ENCODE assay signal across 8 cellular contexts in the genomic region with DNA sequence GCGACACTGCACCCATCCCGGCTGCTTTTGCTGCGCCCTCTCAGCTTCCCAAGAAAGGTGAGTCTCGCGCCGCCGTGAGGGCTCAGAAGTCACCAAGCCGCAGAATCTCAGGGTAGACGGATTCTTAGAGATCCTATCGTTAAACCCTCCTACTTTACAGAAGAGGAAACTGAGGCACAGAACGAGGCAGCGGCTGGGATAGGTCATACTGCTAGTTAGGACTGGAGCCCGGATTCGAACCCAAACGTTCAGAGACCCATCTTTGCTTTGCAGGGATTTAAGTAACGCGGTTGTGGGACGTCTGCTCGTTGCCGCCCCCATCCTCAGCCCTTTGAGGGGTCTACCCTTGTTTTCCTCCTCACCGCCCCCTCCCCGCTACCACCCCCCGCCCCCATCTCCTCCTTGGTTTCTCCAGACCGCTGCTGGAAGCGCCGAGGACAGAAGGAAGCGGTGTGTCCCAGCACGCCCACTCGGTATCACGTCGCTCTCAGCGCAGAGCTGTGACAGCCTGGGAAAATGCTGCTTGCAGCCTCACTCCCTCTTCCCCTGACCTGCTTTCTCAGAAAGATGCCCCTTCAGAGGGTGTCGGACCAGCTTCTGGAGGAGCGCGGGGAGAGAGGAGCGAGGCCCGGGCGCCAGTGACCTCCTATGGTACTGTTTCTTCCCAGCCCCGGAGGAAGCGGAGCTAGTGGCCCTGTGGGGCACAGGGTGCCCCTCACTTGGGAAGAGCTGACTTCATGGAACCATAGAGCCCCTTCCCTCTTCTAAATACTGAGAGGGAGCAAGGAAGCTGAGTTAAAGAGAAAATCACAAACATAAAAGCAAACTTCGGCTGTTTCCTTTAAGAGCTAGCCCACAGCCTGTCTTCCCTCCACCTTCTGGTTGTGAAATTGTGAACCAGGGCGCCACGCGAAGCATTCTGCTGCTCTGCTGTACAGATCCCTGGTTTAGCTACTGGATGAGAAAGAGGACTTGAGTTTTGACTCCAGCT. TPM values are rescaled to one million over a fixed set of nuclear protein-coding genes. Genes with fewer than 3 reads are reported as not detected.
A peak's percentile ranks its signal among the peaks of the same experiment; 100 is the strongest.
DNase-seq lines count a peak whose midpoint lies in the region; ATAC-seq, FAIRE-seq and TF ChIP-seq lines count a peak whose summit lies in the region.

No MANE protein-coding gene starts in this region.

- TF ChIP-seq CTCF in neural cell (IDR thresholded peaks at IDR 0.05; ENCODE audit: poor library complexity, severe bottlenecking), result no peak

- H3K27ac Mint-ChIP-seq in CD4-positive, alpha-beta memory T cell, result peak overlapping the region in 6 of 7 donors; percentile 89 to 93 (median 92)
- H3K27ac Mint-ChIP-seq in activated naive CD4-positive, alpha-beta T cell treated with anti-CD3 and anti-CD28 coated beads for 36 hours, result peak overlapping the region; percentile 76

- peaks cover 49% of the 10 kb centered on the region for H3K79me2 ChIP-seq in GM23248 (ENCODE audit: insufficient read depth)
- H3K79me2 ChIP-seq in neural cell (replicated peaks; ENCODE audit: insufficient read depth, low read length), result peaks cover 15% of the 10 kb centered on the region

- peaks cover 28% of the 10 kb centered on the region for H3K4me1 ChIP-seq in CD4-positive, alpha-beta memory T cell (ENCODE audit: insufficient read depth, low read length)
- H3K4me1 ChIP-seq in GM23248 (ENCODE audit: insufficient read depth), result peaks cover 24% of the 10 kb centered on the region

- H3K4me3 Mint-ChIP-seq in CD4-positive, alpha-beta memory T cell, result peak overlapping the region; percentile 84 to 94 (median 92)
- peak overlapping the region; percentile 77 for H3K4me3 Mint-ChIP-seq in activated naive CD4-positive, alpha-beta T cell treated with anti-CD3 and anti-CD28 coated beads for 36 hours

- 1% methylated on average over 39 to 44 of the region's 44 CpGs for WGBS in GM23248 (ENCODE audit: low coverage in 1 of 2, low lambda C conversion rate in 2 of 2, missing lambda C conversion rate in 2 of 2), 2 experiments

- no peaks in the 10 kb centered on the region for H3K9me3 ChIP-seq in CD4-positive, alpha-beta memory T cell (ENCODE audit: control insufficient read depth in 1 of 2, low read length in 2 of 2)
- H3K9me3 ChIP-seq in GM23248 (ENCODE audit: low read depth) (no peaks in the 10 kb centered on the region), neural cell (ENCODE audit: low read length) (no peaks in the 10 kb centered on the region)

- H3K9ac ChIP-seq in GM23248 (peak overlapping the region; percentile 89), neural cell (ENCODE audit: low read length) (peak overlapping the region; percentile 71)

- H3K4me3 ChIP-seq in CD4-positive, alpha-beta memory T cell (ENCODE audit: low read length in 2 of 2), result peak overlapping the region; percentile 76 to 92
- peak overlapping the region; percentile 97 for H3K4me3 ChIP-seq in GM23248
- peak overlapping the region; percentile 78 for H3K4me3 ChIP-seq in neural cell (ENCODE audit: low read length)

- H3K9me3 Mint-ChIP-seq in CD4-positive, alpha-beta memory T cell, result peaks cover 0 to 2% (median 0%) of the 10 kb centered on the region in 8 donors
- H3K9me3 Mint-ChIP-seq in activated naive CD4-positive, alpha-beta T cell treated with anti-CD3 and anti-CD28 coated beads for 36 hours, result peaks cover 2% of the 10 kb centered on the region

- H3K9me2 ChIP-seq in GM23248 (ENCODE audit: insufficient read depth) (no peaks in the 10 kb centered on the region), neural cell (ENCODE audit: insufficient read depth, low read length) (no peaks in the 10 kb centered on the region)

- no peak for ATAC-seq in HG03025 (IDR thresholded peaks at IDR 0.05; ENCODE audit: low FRiP score, unreplicated experiment)

- peaks cover 26 to 46% (median 35%) of the 10 kb centered on the region in 4 donors for H3K4me1 Mint-ChIP-seq in CD4-positive, alpha-beta memory T cell
- H3K4me1 Mint-ChIP-seq in activated naive CD4-positive, alpha-beta T cell treated with anti-CD3 and anti-CD28 coated beads for 36 hours (ENCODE audit: low read depth), result peaks cover 30% of the 10 kb centered on the region

- CTCF ChIA-PET in CD4-positive, alpha-beta memory T cell (lab: Charles Lee; ENCODE audit: partially characterized antibody), result interaction anchor here (0.9 to 1.7 kb wide), 4 partner anchors 11 to 192 kb away, joined by 3 to 4 read pairs (median 3); a partner anchor contains a TSS
- CTCF ChIA-PET in activated naive CD4-positive, alpha-beta T cell treated with anti-CD3 and anti-CD28 coated beads for 36 hours (lab: Charles Lee), result interaction anchor here (0.7 to 1.7 kb wide), 11 partner anchors 10 to 536 kb away, joined by 3 to 6 read pairs (median 3); no protein-coding TSS in a partner anchor

- in situ Hi-C loops in GM23248 (cut with MboI), result no loop called here

- no peaks in the 10 kb centered on the region for H3K36me3 ChIP-seq in CD4-positive, alpha-beta memory T cell (ENCODE audit: insufficient read depth, low read length)
- H3K36me3 ChIP-seq in GM23248 (ENCODE audit: low read depth) (no peaks in the 10 kb centered on the region), neural cell (ENCODE audit: insufficient read depth, low read length) (no peaks in the 10 kb centered on the region)

- FAIRE-seq in urothelium cell line (lab: Jason Lieb, UNC), result no peak

- peak overlapping the region; percentile 83 for H2AFZ ChIP-seq in GM23248
- peak overlapping the region; percentile 28 for H2AFZ ChIP-seq in neural cell (ENCODE audit: low read depth, low read length)

- H3K36me3 Mint-ChIP-seq in CD4-positive, alpha-beta memory T cell, result peaks cover 6 to 14% of the 10 kb centered on the region in 2 donors
- H3K36me3 Mint-ChIP-seq in activated naive CD4-positive, alpha-beta T cell treated with anti-CD3 and anti-CD28 coated beads for 36 hours (ENCODE audit: low read depth), result peaks cover 4% of the 10 kb centered on the region

- peaks cover 37% of the 10 kb centered on the region for H3F3A ChIP-seq in GM23248 (ENCODE audit: insufficient read depth)
- no peaks in the 10 kb centered on the region for H3F3A ChIP-seq in neural cell (ENCODE audit: insufficient read depth, low read length, poor library complexity, severe bottlenecking)

- TF ChIP-seq EP300 in neural cell (conservative IDR thresholded peaks at IDR 0.05; ENCODE audit: poor library complexity, severe bottlenecking), result no peak

- intact Hi-C loops in CD4-positive, alpha-beta memory T cell (cut with micrococcal nuclease), result loop anchor here (10.0 kb wide), 1 partner anchor 1190 kb away; no protein-coding TSS in a partner anchor
- intact Hi-C loops in activated naive CD4-positive, alpha-beta T cell treated with anti-CD3 and anti-CD28 coated beads for 36 hours (cut with micrococcal nuclease), result loop anchor here (1.0 to 10.0 kb wide), 6 partner anchors 72 to 1210 kb away; no protein-coding TSS in a partner anchor

- peak; percentile 52 for TF ChIP-seq RAD21 in neural cell (conservative IDR thresholded peaks at IDR 0.05)

- no peaks in the 10 kb centered on the region for H4K20me1 ChIP-seq in GM23248 (ENCODE audit: insufficient read depth)
- H4K20me1 ChIP-seq in neural cell (ENCODE audit: insufficient read depth), result no peaks in the 10 kb centered on the region

- no peaks in the 10 kb centered on the region for H3K27me3 Mint-ChIP-seq in CD4-positive, alpha-beta memory T cell
- no peaks in the 10 kb centered on the region for H3K27me3 Mint-ChIP-seq in activated naive CD4-positive, alpha-beta T cell treated with anti-CD3 and anti-CD28 coated beads for 36 hours (ENCODE audit: low read depth)

- peak; percentile 26 to 51 (median 31) for DNase-seq in CD4-positive, alpha-beta memory T cell
- DNase-seq in GM23248 (peak; percentile 81), germinal center (ENCODE audit: low spot score) (peak; percentile 11), urothelium cell line (ENCODE audit: low spot score) (peak; percentile 41)
- peak; percentile 54 for DNase-seq in activated naive CD4-positive, alpha-beta T cell treated with anti-CD3 and anti-CD28 coated beads for 36 hours

- H3K4me2 ChIP-seq in GM23248 (ENCODE audit: unreplicated experiment) (peak overlapping the region; percentile 92), neural cell (ENCODE audit: low read length) (peak overlapping the region; percentile 66)

- H3K27ac ChIP-seq in CD4-positive, alpha-beta memory T cell (ENCODE audit: low read depth, low read length), result peak overlapping the region; percentile 51
- peak overlapping the region; percentile 85 for H3K27ac ChIP-seq in GM23248
- H3K27ac ChIP-seq in neural cell (ENCODE audit: low read length), result peak overlapping the region; percentile 65

- POLR2A ChIA-PET in CD4-positive, alpha-beta memory T cell (lab: Charles Lee; ENCODE audit: partially characterized antibody), result interaction anchor here (0.6 to 1.5 kb wide), 7 partner anchors 9 to 113 kb away, joined by 3 to 8 read pairs (median 3); no protein-coding TSS in a partner anchor

- H3K27me3 ChIP-seq in CD4-positive, alpha-beta memory T cell (ENCODE audit: insufficient read depth, low read length), result no peaks in the 10 kb centered on the region
- no peaks in the 10 kb centered on the region for H3K27me3 ChIP-seq in GM23248 (replicated peaks; ENCODE audit: insufficient read depth)
- H3K27me3 ChIP-seq in neural cell (ENCODE audit: insufficient read depth, low read depth, low read length), result no peaks in the 10 kb centered on the region

TF ChIP-seq in PFSK-1, 5 proteins besides CTCF, POLR2A, EP300 and RAD21:
- peak; percentile 16; the same call in 1 of the 2 replicates for TF ChIP-seq SIN3A (IDR thresholded peaks at IDR 0.05; ENCODE audit: borderline replicate concordance, insufficient read depth, low read length)
- no peak for TF ChIP-seq POLR2AphosphoS5 (IDR thresholded peaks at IDR 0.05; ENCODE audit: low read depth, low read length)

TF ChIP-seq in neural cell, 6 proteins besides CTCF, POLR2A, EP300 and RAD21 (continues in another document):
- TF ChIP-seq POLR2AphosphoS5 (IDR thresholded peaks at IDR 0.05) (no peak), TAF1 (IDR thresholded peaks at IDR 0.05; ENCODE audit: low read depth) (no peak)

RNA-seq across cellular contexts. Expression of a gene that starts 0.6 kb away (rescaled TPM):
- total RNA-seq in CD4-positive, alpha-beta memory T cell, result 10 to 100 TPM; 11.0 to 14.6 TPM
- polyA plus RNA-seq in CD4-positive, alpha-beta memory T cell, result 1 to 10 TPM; 4.1 to 5.4 TPM
- total RNA-seq in GM23248 (2014; rRNA removed; shearing (Covaris generic)), result 25.9 and 32.3 TPM in 2 replicates
- polyA plus RNA-seq in GM23248 (2016; fragmentation: Nextera tagmentation; extraction: Ambion mirVana) (17.0 and 17.5 TPM in 2 replicates), neural cell (24.6 and 25.4 TPM in 2 replicates)
- polyA plus RNA-seq in PFSK-1 (2012; ENCODE audit: insufficient read length, low read depth), result 16.2 TPM
- 10 to 100 TPM; 11.0 to 13.7 TPM for total RNA-seq in activated naive CD4-positive, alpha-beta T cell treated with anti-CD3 and anti-CD28 coated beads for 36 hours
- 58.4 and 69.0 TPM in 2 replicates for polyA minus RNA-seq in neural cell

Comparison
In these comparisons a context has a peak if more than half of its experiments do, and no peak if none do; other contexts are left out.
1. DNase-seq: peak in every context shown above with its lines; median percentile 81 in GM23248; 54 in activated naive CD4-positive, alpha-beta T cell treated with anti-CD3 and anti-CD28 coated beads for 36 hours; 41 in urothelium cell line; 31 in CD4-positive, alpha-beta memory T cell; 11 in germinal center.